9 cellular contexts compared by ENCODE assay signal in genomic region chr2:237055386-237056095, GRCh38.
"Had no signal": no experiment of that assay in that cellular context is flagged by ENCODE, and none has a peak within 500 bp of the region (broad histone marks: within the 10 kb centered on the region; RNA-seq: fewer than 3 reads in every experiment).

No MANE protein-coding gene starts in this region.

- H3K9me3 Mint-ChIP-seq: HFFc6, IgD-negative memory B cell had no signal

- H3K4me2 ChIP-seq: KMS-11 had no signal

- H3K4me3 Mint-ChIP-seq: HFFc6 had no signal

- H3K9ac ChIP-seq: GM23248, KMS-11 had no signal

- DNase-seq: GM23248, GOT3, H7, HCEC 1CT, HFFc6, KBM-7 had no signal

- H2AFZ ChIP-seq: GM23248 had no signal

- H3K4me3 ChIP-seq: GM23248 had no signal

- H3K27ac ChIP-seq: GM23248, HL-60, KMS-11 had no signal

- H3K27ac Mint-ChIP-seq: HFFc6, IgD-negative memory B cell had no signal
